In the genomic region with DNA sequence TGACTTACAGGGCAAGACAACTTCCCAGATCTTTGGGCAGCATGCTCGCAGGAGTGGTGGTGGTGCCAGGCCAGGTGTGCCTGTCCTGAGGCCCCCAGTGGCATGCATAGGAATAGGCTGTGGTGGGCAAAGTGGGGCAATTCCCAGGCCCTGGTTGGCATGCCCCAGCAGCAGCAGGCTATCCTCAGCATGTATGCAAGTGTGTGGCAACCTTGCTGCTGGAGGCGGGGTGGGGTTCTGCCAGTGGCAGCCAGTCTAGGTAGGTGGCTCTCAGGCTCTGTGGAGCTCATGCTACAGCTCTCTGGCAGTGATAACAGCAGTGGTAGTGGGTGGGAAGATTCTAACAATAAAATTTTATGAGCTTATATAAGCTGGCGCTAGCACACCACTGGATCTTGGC, we compare ENCODE assay signal across 22 cellular contexts. TPM values are rescaled to one million over a fixed set of nuclear protein-coding genes. Genes with fewer than 3 reads are reported as not detected.
"Had no signal": no experiment of that assay in that cellular context is flagged by ENCODE, and none has a peak within 500 bp of the region (broad histone marks: within the 10 kb centered on the region; RNA-seq: fewer than 3 reads in every experiment).

No MANE protein-coding gene starts in this region.

- FAIRE-seq: islet of Langerhans had no signal

- H3K9me3 ChIP-seq: gastrocnemius medialis, vagina had no signal

- DNase-seq: central memory CD4-positive, alpha-beta T cell; effector memory CD8-positive, alpha-beta T cell; gastrocnemius medialis; heart right ventricle; hypothalamus; left ventricle myocardium inferior; lower lobe of right lung; midbrain; naive B cell; stimulated activated CD4-positive, alpha-beta T cell treated with anti-CD3 and anti-CD28 coated beads, Interleukin-2, amount 100 ng/mL, for 48 hours; stimulated activated CD8-positive, alpha-beta memory T cell treated with anti-CD3 and anti-CD28 coated beads, Interleukin-4, amount 100 ng/mL, for 48 hours; stomach; substantia nigra had no signal

- H3K27ac ChIP-seq: epithelial cell of prostate, esophagus muscularis mucosa, gastrocnemius medialis, heart right ventricle, left ventricle myocardium inferior, lower lobe of right lung, stomach, vagina had no signal

- ATAC-seq: effector memory CD8-positive, alpha-beta T cell; gastrocnemius medialis; sciatic nerve; stimulated activated memory B cell treated with anti-CD40 and anti-IgM and Interleukin-4, amounts not matched to agents 10 μg/mL and 1 μg/mL and 100 μg/mL, for 72 hours had no signal

- H3K4me1 ChIP-seq: esophagus muscularis mucosa, gastrocnemius medialis, heart right ventricle, left ventricle myocardium inferior, lower lobe of right lung, stomach, vagina had no signal

- H3K36me3 ChIP-seq: esophagus muscularis mucosa, gastrocnemius medialis, heart right ventricle, left ventricle myocardium inferior, lower lobe of right lung, stomach, vagina had no signal

- H3K4me3 ChIP-seq: esophagus muscularis mucosa, gastrocnemius medialis, heart right ventricle, left ventricle myocardium inferior, lower lobe of right lung, stomach, vagina had no signal

- H3K27me3 ChIP-seq: esophagus muscularis mucosa, gastrocnemius medialis, heart right ventricle, stomach, vagina had no signal

RNA-seq across cellular contexts. Expression of a gene that starts 27.7 kb away (rescaled TPM):
- total RNA-seq: fibroblast of villous mesenchyme, pulmonary artery endothelial cell, skeletal muscle tissue had no signal
